8 cellular contexts compared by ENCODE assay signal in genomic region chr18:33577688-33578370, GRCh38. TPM values are rescaled to one million over a fixed set of nuclear protein-coding genes. Genes with fewer than 3 reads are reported as not detected.
A peak's percentile ranks its signal among the peaks of the same experiment; 100 is the strongest.
DNase-seq lines count a peak whose midpoint lies in the region; ATAC-seq, FAIRE-seq and TF ChIP-seq lines count a peak whose summit lies in the region.

Gene ASXL3, plus strand, starts transcription at chr18:33578219. Its CDS starts 413 bp downstream, at chr18:33578632.

- POLR2A ChIA-PET in activated CD4-positive, alpha-beta memory T cell treated with anti-CD3 and anti-CD28 coated beads, Interleukin-2, amount 10 ng/mL, durations not matched to agents 7 days and 5 days (lab: Charles Lee), result no interaction called here

- H3K27ac ChIP-seq in heart left ventricle, result peak within 1 kb of the TSS; percentile 78 to 94 (median 88)
- H3K27ac ChIP-seq in pancreas, result peak within 1 kb of the TSS; percentile 75 to 84 (median 76)

- H3K27me3 ChIP-seq in GM06990 (replicated peaks; ENCODE audit: control insufficient read depth, insufficient read depth, low read length), result no peaks in the 10 kb centered on the region; the same call in 1 of the 2 replicates
- peaks cover 0 to 22% (median 0%) of the 10 kb centered on the region in 9 donors for H3K27me3 ChIP-seq in heart left ventricle
- peaks cover 0 to 13% (median 0%) of the 10 kb centered on the region in 4 donors for H3K27me3 ChIP-seq in pancreas

- DNase-seq in GM06990 (ENCODE audit: extremely low read depth, insufficient read length), result no peak
- no peak for DNase-seq in LNCaP clone FGC (ENCODE audit: low read depth)
- no peak for DNase-seq in activated CD4-positive, alpha-beta memory T cell treated with anti-CD3 and anti-CD28 coated beads, Interleukin-2, amount 10 ng/mL, durations not matched to agents 7 days and 5 days
- peak; percentile 37 to 73 (median 55) for DNase-seq in heart left ventricle
- peak; percentile 28 to 81 (median 52) for DNase-seq in pancreas
- DNase-seq in stimulated activated CD4-positive, alpha-beta T cell treated with anti-CD3 and anti-CD28 coated beads, Interleukin-12 subunit alpha, Interleukin-12 subunit beta, amount 100 ng/mL, for 4 hours, result no peak

- FAIRE-seq in pancreas (lab: Jason Lieb, UNC), result no peak

- no peak for TF ChIP-seq CTCF in GM06990 (IDR thresholded peaks at IDR 0.05; ENCODE audit: insufficient read depth, low read length, poor library complexity, severe bottlenecking)
- no peak for TF ChIP-seq CTCF in LNCaP clone FGC (IDR thresholded peaks at IDR 0.05; ENCODE audit: control insufficient read depth, extremely low read depth, insufficient read depth)
- no peak for TF ChIP-seq CTCF in heart left ventricle (IDR thresholded peaks at IDR 0.05)
- no peak for TF ChIP-seq CTCF in pancreas (IDR thresholded peaks at IDR 0.05)

- H3K4me1 ChIP-seq in heart left ventricle (peaks cover 0 to 12% (median under 1%) of the 10 kb centered on the region in 12 donors), pancreas (peaks cover 0 to 11% (median 0%) of the 10 kb centered on the region in 3 donors)

- H3K9me3 Mint-ChIP-seq in activated CD4-positive, alpha-beta memory T cell treated with anti-CD3 and anti-CD28 coated beads, Interleukin-2, amount 10 ng/mL, durations not matched to agents 7 days and 5 days, result no peaks in the 10 kb centered on the region

- ATAC-seq in heart left ventricle, result peak; percentile 43 to 87 (median 82)
- peak; percentile 65 to 78 (median 77) for ATAC-seq in pancreas
- ATAC-seq in HG02973 (IDR thresholded peaks at IDR 0.05; ENCODE audit: unreplicated experiment), result no peak
- ATAC-seq in HG03565 (IDR thresholded peaks at IDR 0.05; ENCODE audit: unreplicated experiment), result no peak

- CTCF ChIA-PET in activated CD4-positive, alpha-beta memory T cell treated with anti-CD3 and anti-CD28 coated beads, Interleukin-2, amount 10 ng/mL, durations not matched to agents 7 days and 5 days (lab: Charles Lee), result no interaction called here

- H3K36me3 ChIP-seq in GM06990 (ENCODE audit: control insufficient read depth, insufficient read depth, low read length) (no peaks in the 10 kb centered on the region), heart left ventricle (no peaks in the 10 kb centered on the region), pancreas (no peaks in the 10 kb centered on the region)

- H3K4me3 ChIP-seq in GM06990 (replicated peaks; ENCODE audit: low read depth, low read length) (peak within 1 kb of the TSS; percentile 61), LNCaP clone FGC (ENCODE audit: low read depth, low read length) (peak within 1 kb of the TSS; percentile 48), heart left ventricle (peak within 1 kb of the TSS; percentile 52 to 88 (median 73)), pancreas (peak within 1 kb of the TSS; percentile 49 to 63 (median 59))

- intact Hi-C loops in heart left ventricle (cut with DNase I), result loop anchor here in 2 of 10 donors (10.0 kb wide), 2 partner anchors 67 to 137 kb away; no protein-coding TSS in a partner anchor
- intact Hi-C loops in pancreas (cut with DNase I), result no loop called here

- no peak for TF ChIP-seq POLR2A in heart left ventricle (IDR thresholded peaks at IDR 0.05)

- no peaks in the 10 kb centered on the region for H3K36me3 Mint-ChIP-seq in activated CD4-positive, alpha-beta memory T cell treated with anti-CD3 and anti-CD28 coated beads, Interleukin-2, amount 10 ng/mL, durations not matched to agents 7 days and 5 days (ENCODE audit: low read depth)

- 0 to 1% (median 1%) methylated on average over 38 to 69 of the region's 70 CpGs for WGBS in heart left ventricle, 4 donors
- WGBS in pancreas, 2 donors, result 0 to 1% methylated on average over 33 to 69 of the region's 70 CpGs

- peak within 1 kb of the TSS; percentile 36 for H3K4me3 Mint-ChIP-seq in activated CD4-positive, alpha-beta memory T cell treated with anti-CD3 and anti-CD28 coated beads, Interleukin-2, amount 10 ng/mL, durations not matched to agents 7 days and 5 days

- H3K9me3 ChIP-seq in heart left ventricle (no peaks in the 10 kb centered on the region), pancreas (no peaks in the 10 kb centered on the region)

- H3K4me1 Mint-ChIP-seq in activated CD4-positive, alpha-beta memory T cell treated with anti-CD3 and anti-CD28 coated beads, Interleukin-2, amount 10 ng/mL, durations not matched to agents 7 days and 5 days, result peaks cover 4% of the 10 kb centered on the region

- peaks cover 9% of the 10 kb centered on the region for H3K27me3 Mint-ChIP-seq in activated CD4-positive, alpha-beta memory T cell treated with anti-CD3 and anti-CD28 coated beads, Interleukin-2, amount 10 ng/mL, durations not matched to agents 7 days and 5 days

- H3K27ac Mint-ChIP-seq in activated CD4-positive, alpha-beta memory T cell treated with anti-CD3 and anti-CD28 coated beads, Interleukin-2, amount 10 ng/mL, durations not matched to agents 7 days and 5 days, result no peak within 1 kb of the TSS

RNA-seq across cellular contexts. Expression of gene ASXL3, which starts in this region (rescaled TPM):
- not detected for total RNA-seq in activated CD4-positive, alpha-beta memory T cell treated with anti-CD3 and anti-CD28 coated beads, Interleukin-2, amount 10 ng/mL, durations not matched to agents 7 days and 5 days
- total RNA-seq in heart left ventricle (1 to 10 TPM; 1.6 to 8.9 (median 3.9) TPM), pancreas (1 to 10 TPM; 1.5 to 2.5 (median 1.6) TPM)
- polyA plus RNA-seq in heart left ventricle (under 1 TPM; 0.65 to 0.69 TPM), pancreas (under 1 TPM; 0.49 to 0.57 TPM)

Comparison
In these comparisons a context has a peak if more than half of its experiments do, and no peak if none do; other contexts are left out.
1. DNase-seq: peak in heart left ventricle (5 of 5) and pancreas (6 of 6); none in GM06990 (single experiment), LNCaP clone FGC (single experiment), activated CD4-positive, alpha-beta memory T cell treated with anti-CD3 and anti-CD28 coated beads, Interleukin-2, amount 10 ng/mL, durations not matched to agents 7 days and 5 days (single experiment) and stimulated activated CD4-positive, alpha-beta T cell treated with anti-CD3 and anti-CD28 coated beads, Interleukin-12 subunit alpha, Interleukin-12 subunit beta, amount 100 ng/mL, for 4 hours (single experiment).
2. ATAC-seq: peak in heart left ventricle (4 of 4) and pancreas (4 of 4); none in HG02973 (single experiment) and HG03565 (single experiment).
3. Peak in every context shown above with its lines, with median percentiles within 50 percentile points of each other: H3K4me3 ChIP-seq.